In genomic region chr10:130936844-130937243, GRCh38 we compare ENCODE assay signal across 1 cellular context.
TF ChIP-seq lines count a peak whose summit lies in the region.

No MANE protein-coding gene starts in this region.

TF ChIP-seq in H1, 55 proteins besides CTCF, POLR2A, EP300 and RAD21 (continued from another document):
- TF ChIP-seq CHD7 (IDR thresholded peaks at IDR 0.05; ENCODE audit: insufficient replicate concordance, low read length): no peak
